In genomic region chr9:127612993-127613954, GRCh38 we compare ENCODE assay signal across 8 cellular contexts. TPM values are rescaled to one million over a fixed set of nuclear protein-coding genes. Genes with fewer than 3 reads are reported as not detected.
DNase-seq lines count a peak whose midpoint lies in the region; ATAC-seq and TF ChIP-seq lines count a peak whose summit lies in the region.

No MANE protein-coding gene starts in this region.

- DNase-seq in G401 (ENCODE audit: low spot score) (peak; percentile 82), NCI-H69 (lab: John Stamatoyannopoulos, UW) (peak; percentile 80), esophagus muscularis mucosa (ENCODE audit: extremely low spot score) (peak; percentile 95), superior temporal gyrus (ENCODE audit: extremely low spot score) (peak; percentile 37), KG1 (lab: John Stamatoyannopoulos, UW) (no peak)
- peak; percentile 55 to 62 for DNase-seq in activated T-cell treated with anti-CD3 and anti-CD28 coated beads, Interleukin-2, amount 50 U/mL, for 48 hours

- ATAC-seq in GM21723 (IDR thresholded peaks at IDR 0.05; ENCODE audit: unreplicated experiment) = no peak

- 7% methylated on average over 43 of the region's 44 CpGs for WGBS in esophagus muscularis mucosa

- H3K27me3 ChIP-seq in esophagus muscularis mucosa = no peaks in the 10 kb centered on the region
- no peaks in the 10 kb centered on the region for H3K27me3 ChIP-seq in muscle layer of colon (ENCODE audit: control insufficient read depth in 1 of 2, insufficient read depth in 2 of 2, low read length in 2 of 2)

- H3K9ac ChIP-seq in muscle layer of colon (ENCODE audit: low read length) = peak overlapping the region; percentile 44

- TF ChIP-seq EP300 in esophagus muscularis mucosa (IDR thresholded peaks at IDR 0.05) = no peak

- in situ Hi-C loops in G401 (cut with HindIII; ENCODE audit: low sequenced_read_pairs) = no loop called here

- H3K27ac ChIP-seq in esophagus muscularis mucosa (replicated peaks in 1 of 4) (peak overlapping the region; percentile 90 to 95 (median 94)), muscle layer of colon (ENCODE audit: low read depth, low read length) (peak overlapping the region; percentile 41)

- H3K36me3 ChIP-seq in esophagus muscularis mucosa (no peaks in the 10 kb centered on the region), muscle layer of colon (ENCODE audit: insufficient read depth, low read length) (no peaks in the 10 kb centered on the region)

- peaks cover 5 to 32% (median 29%) of the 10 kb centered on the region in 4 donors for H3K4me1 ChIP-seq in esophagus muscularis mucosa
- H3K4me1 ChIP-seq in muscle layer of colon (ENCODE audit: insufficient read depth, low read length) = peaks cover 17% of the 10 kb centered on the region

- no peak for TF ChIP-seq POLR2A in esophagus muscularis mucosa (IDR thresholded peaks at IDR 0.05; ENCODE audit: low read depth)

- no peak for TF ChIP-seq CTCF in esophagus muscularis mucosa (IDR thresholded peaks at IDR 0.05)

- H3K9me3 ChIP-seq in esophagus muscularis mucosa (no peaks in the 10 kb centered on the region), muscle layer of colon (ENCODE audit: low read length) (no peaks in the 10 kb centered on the region)

- H3K4me3 ChIP-seq in esophagus muscularis mucosa (peak overlapping the region; percentile 88 to 98 (median 95)), muscle layer of colon (ENCODE audit: low read depth in 1 of 2, low read length in 2 of 2) (peak overlapping the region; percentile 67 to 85)

- intact Hi-C loops in esophagus muscularis mucosa (cut with DNase I) = loop anchor here (5.0 kb wide), 2 partner anchors 104 to 119 kb away; partner anchors contain the start of genes PTRH1 and TTC16

RNA-seq across cellular contexts. Expression of gene STXBP1, which starts 1.2 kb away (rescaled TPM):
- 2.8 and 11.2 TPM in 2 replicates for total RNA-seq in G401 (2014; rRNA removed; shearing (Covaris generic))
- total RNA-seq in esophagus muscularis mucosa = 10 to 100 TPM; 17.2 to 34.0 (median 19.8) TPM
